7 cellular contexts compared by ENCODE assay signal in the genomic region with DNA sequence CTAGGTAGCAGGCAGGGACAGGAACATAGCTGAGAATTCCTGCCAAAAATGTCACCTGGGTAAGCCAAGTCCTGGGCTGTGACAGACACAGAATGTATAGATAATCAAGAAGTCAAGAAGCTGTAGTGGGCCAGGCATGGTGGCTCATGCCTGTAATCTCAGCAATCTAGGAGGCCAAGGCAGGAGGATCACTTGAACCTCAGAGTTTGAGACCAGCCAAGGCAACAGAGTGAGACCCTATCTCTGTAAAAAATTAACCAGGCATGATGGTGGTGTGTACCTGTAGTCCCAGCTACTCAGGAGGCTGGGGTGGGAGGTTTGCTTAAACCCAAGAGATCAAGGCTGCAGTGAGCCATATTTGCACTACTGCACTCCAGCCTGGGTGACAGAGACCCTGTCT.
"Had no signal": no experiment of that assay in that cellular context is flagged by ENCODE, and none has a peak within 500 bp of the region (broad histone marks: within the 10 kb centered on the region; RNA-seq: fewer than 3 reads in every experiment).

No MANE protein-coding gene starts in this region.

- H2AFZ ChIP-seq: GM23338 had no signal

- DNase-seq: H9, HCEC 1CT, KG1 had no signal

- ATAC-seq: GM23338 had no signal

- H3K4me2 ChIP-seq: GM23338 had no signal

- H3K4me3 ChIP-seq: GM23338 had no signal

- FAIRE-seq: H1, H54, HTR-8/SVneo had no signal
